22 cellular contexts compared by ENCODE assay signal in genomic region chr2:240291337-240291751, GRCh38.
DNase-seq lines count a peak whose midpoint lies in the region; ATAC-seq and TF ChIP-seq lines count a peak whose summit lies in the region.
"Had no signal": no experiment of that assay in that cellular context is flagged by ENCODE, and none has a peak within 500 bp of the region (broad histone marks: within the 10 kb centered on the region; RNA-seq: fewer than 3 reads in every experiment).

No MANE protein-coding gene starts in this region.

- H3K9me3 ChIP-seq in DND-41 (ENCODE audit: insufficient read depth, low read length, severe bottlenecking), result no peaks in the 10 kb centered on the region
- no peaks in the 10 kb centered on the region for H3K9me3 ChIP-seq in H9 (ENCODE audit: control insufficient read depth, low read depth, low read length)
- no peaks in the 10 kb centered on the region for H3K9me3 ChIP-seq in esophagus muscularis mucosa
- H3K9me3 ChIP-seq: SJSA1 had no signal

- no peak overlapping the region for H2BK20ac ChIP-seq in H9 (ENCODE audit: low read depth, low read length, poor library complexity, severe bottlenecking)

- no peak overlapping the region for H4K5ac ChIP-seq in H9 (ENCODE audit: insufficient read length, low read depth, low read length)

- no peak overlapping the region for H2AK5ac ChIP-seq in H9 (ENCODE audit: insufficient read length, low read length)

- H2BK12ac ChIP-seq in H9 (ENCODE audit: insufficient read length, low read depth, low read length), result no peak overlapping the region

- H4K8ac ChIP-seq in H9 (replicated peaks; ENCODE audit: insufficient read length, low read depth, low read length), result no peak overlapping the region

- H3K27ac Mint-ChIP-seq in H9, result peak overlapping the region in 2 of 3 experiments; percentile 29 to 80; a peak in 1 of 7 replicates
- H3K27ac Mint-ChIP-seq in neural crest cell (ENCODE audit: unreplicated experiment), result peak overlapping the region; percentile 8
- H3K27ac Mint-ChIP-seq: CD14-positive monocyte had no signal

- peaks cover 29 to 43% of the 10 kb centered on the region in 2 experiments for H3K4me1 Mint-ChIP-seq in H9
- peaks cover 18% of the 10 kb centered on the region for H3K4me1 Mint-ChIP-seq in neural crest cell
- H3K4me1 Mint-ChIP-seq: CD14-positive monocyte had no signal

- no peak overlapping the region for H3K18ac ChIP-seq in H9 (ENCODE audit: insufficient read length, low read depth, low read length)

- H4K20me1 ChIP-seq in DND-41 (ENCODE audit: insufficient read depth, low read length) (peaks cover 3% of the 10 kb centered on the region; the same call in 1 of the 2 replicates), H9 (ENCODE audit: control insufficient read depth, insufficient read depth, insufficient read length) (no peaks in the 10 kb centered on the region)

- no peak overlapping the region for H2BK5ac ChIP-seq in H9 (ENCODE audit: insufficient read length, low read length)

- H3K9me3 Mint-ChIP-seq in H9 (no peaks in the 10 kb centered on the region), neural crest cell (no peaks in the 10 kb centered on the region)
- H3K9me3 Mint-ChIP-seq: CD14-positive monocyte had no signal

- H3K4me3 ChIP-seq in DND-41 (ENCODE audit: low read depth in 1 of 2, low read length in 2 of 2) (no peak overlapping the region), esophagus muscularis mucosa (no peak overlapping the region)
- H3K4me3 ChIP-seq: SJSA1 had no signal

- TF ChIP-seq EP300 in esophagus muscularis mucosa (IDR thresholded peaks at IDR 0.05), result no peak

- ATAC-seq in DND-41 (ENCODE audit: insufficient read depth, low read depth), result no peak
- ATAC-seq: PC-3 had no signal

- no peaks in the 10 kb centered on the region for H3K79me1 ChIP-seq in H9 (ENCODE audit: insufficient read depth, low read depth, low read length, poor library complexity, severe bottlenecking)

- no peak overlapping the region for H3K56ac ChIP-seq in H9 (ENCODE audit: insufficient read length, low read depth, low read length)

- no peak overlapping the region for H2BK120ac ChIP-seq in H9 (ENCODE audit: low read depth, low read length, poor library complexity, severe bottlenecking)

- peak; percentile 1 for DNase-seq in DND-41
- no peak for DNase-seq in H9
- peak; percentile 89 for DNase-seq in esophagus muscularis mucosa (ENCODE audit: extremely low spot score)
- DNase-seq in neural crest cell (ENCODE audit: low read depth, low spot score), result no peak
- no peak for DNase-seq in substantia nigra (lab: John Stamatoyannopoulos, UW)
- no peak for DNase-seq in epidermal melanocyte (ENCODE audit: insufficient read length, low spot score)
- no peak for DNase-seq in HuH-7 (ENCODE audit: low spot score)
- DNase-seq in GF-D8 (lab: John Stamatoyannopoulos, UW), result no peak
- DNase-seq: ACHN, AML-193, DMS 273 treated with DMSO at 0.1 percent for 48 hours, HCEC 1CT, NCI-H1048, NCI-H146, NCI-H2081 treated with DMSO at 0.1 percent for 48 hours, NCI-H510A treated with DMSO at 0.1 percent for 48 hours, NCI-H82, PC-3 had no signal

- H3K4me3 Mint-ChIP-seq in H9 (no peak overlapping the region), neural crest cell (no peak overlapping the region)
- H3K4me3 Mint-ChIP-seq: CD14-positive monocyte had no signal

- WGBS in H9 (ENCODE audit: extremely low coverage, insufficient read length, low lambda C conversion rate), result no CpG with 5 or more reads among the region's 13 CpGs
- WGBS in esophagus muscularis mucosa, result 78% methylated on average over 12 of the region's 13 CpGs

- H3K36me3 Mint-ChIP-seq in H9 (ENCODE audit: insufficient read depth in 1 of 3, low read depth in 3 of 3) (no peaks in the 10 kb centered on the region; a peak in 1 of 7 replicates), neural crest cell (ENCODE audit: low read depth) (no peaks in the 10 kb centered on the region)
- H3K36me3 Mint-ChIP-seq: CD14-positive monocyte had no signal

- TF ChIP-seq CTCF in DND-41 (IDR thresholded peaks at IDR 0.05; ENCODE audit: borderline replicate concordance, extremely low read depth, low read length, poor library complexity, severe bottlenecking) (no peak), H9 (conservative IDR thresholded peaks at IDR 0.05) (no peak), esophagus muscularis mucosa (IDR thresholded peaks at IDR 0.05) (no peak), neural crest cell (conservative IDR thresholded peaks at IDR 0.05) (no peak)

- H4K91ac ChIP-seq in H9 (ENCODE audit: insufficient read length, low read depth, low read length), result no peak overlapping the region

- H3K9ac ChIP-seq in DND-41 (ENCODE audit: low read depth, low read length) (no peak overlapping the region), H9 (ENCODE audit: extremely low read depth, insufficient read length, low read length) (no peak overlapping the region)
- H3K9ac ChIP-seq: KMS-11 had no signal

- no peak overlapping the region for H3K4me2 ChIP-seq in DND-41 (ENCODE audit: insufficient read depth, low read length)
- no peak overlapping the region for H3K4me2 ChIP-seq in H9 (ENCODE audit: insufficient read depth, insufficient read length, low read length)
- H3K4me2 ChIP-seq: KMS-11 had no signal

- no peak overlapping the region for H2BK15ac ChIP-seq in H9 (ENCODE audit: low read depth, low read length)

- H3K4me1 ChIP-seq in DND-41 (ENCODE audit: insufficient read depth, low read length) (no peaks in the 10 kb centered on the region), H9 (ENCODE audit: insufficient read depth, low read length) (no peaks in the 10 kb centered on the region; the same call in 1 of the 2 replicates), esophagus muscularis mucosa (peaks cover 0 to 16% (median 0%) of the 10 kb centered on the region in 4 donors)
- H3K4me1 ChIP-seq: SJSA1 had no signal

- no peak overlapping the region for H3K23ac ChIP-seq in H9 (ENCODE audit: insufficient read length, low read depth, low read length)

- no peak overlapping the region for H3T11ph ChIP-seq in H9 (ENCODE audit: low read length)

- no peak for TF ChIP-seq POLR2A in esophagus muscularis mucosa (IDR thresholded peaks at IDR 0.05; ENCODE audit: low read depth)

- H3K23me2 ChIP-seq in H9 (ENCODE audit: insufficient read length, low read depth, low read length, poor library complexity, severe bottlenecking), result no peaks in the 10 kb centered on the region

- intact Hi-C loops in esophagus muscularis mucosa (cut with DNase I), result no loop called here

- H3K27me3 ChIP-seq in DND-41 (ENCODE audit: insufficient read depth, low read length, poor library complexity), result peaks cover 7% of the 10 kb centered on the region
- no peaks in the 10 kb centered on the region for H3K27me3 ChIP-seq in H9 (ENCODE audit: insufficient read depth, low read length)
- peaks cover 0 to 14% (median 0%) of the 10 kb centered on the region in 4 donors for H3K27me3 ChIP-seq in esophagus muscularis mucosa
- H3K27me3 ChIP-seq: SJSA1 had no signal

- H3K27ac ChIP-seq in DND-41 (ENCODE audit: low read length) (no peak overlapping the region), H9 (ENCODE audit: insufficient read length, low read depth, low read length) (no peak overlapping the region), esophagus muscularis mucosa (replicated peaks in 1 of 4) (no peak overlapping the region), substantia nigra (ENCODE audit: low read depth, low read length, poor library complexity, severe bottlenecking) (no peak overlapping the region)
- H3K27ac ChIP-seq: KMS-11, RWPE1, SJSA1 had no signal

- H3K36me3 ChIP-seq in DND-41 (ENCODE audit: insufficient read depth, low read length) (no peaks in the 10 kb centered on the region), esophagus muscularis mucosa (no peaks in the 10 kb centered on the region)
- H3K36me3 ChIP-seq: SJSA1 had no signal

- no peak overlapping the region for H2AFZ ChIP-seq in DND-41 (ENCODE audit: low read depth, low read length)
- H2AFZ ChIP-seq in H9 (ENCODE audit: low read length), result no peak overlapping the region

- H3K14ac ChIP-seq in H9 (ENCODE audit: insufficient read depth, low read length), result no peak overlapping the region

- H3K27me3 Mint-ChIP-seq in H9 (ENCODE audit: low read depth) (peaks cover 6% of the 10 kb centered on the region), neural crest cell (ENCODE audit: low read depth) (no peaks in the 10 kb centered on the region)

- no peak overlapping the region for H3K4ac ChIP-seq in H9 (ENCODE audit: low read depth, low read length)

- H3K79me2 ChIP-seq in DND-41 (ENCODE audit: insufficient read depth, low read length) (no peaks in the 10 kb centered on the region), H9 (ENCODE audit: insufficient read depth, low read length) (no peaks in the 10 kb centered on the region)

Comparison
In these comparisons a context has a peak if more than half of its experiments do, and no peak if none do; other contexts are left out.
1. DNase-seq: peak in DND-41 (single experiment) and esophagus muscularis mucosa (single experiment); none in H9 (single experiment), neural crest cell (single experiment), substantia nigra (0 of 49), epidermal melanocyte (single experiment), HuH-7 (single experiment) and GF-D8 (single experiment).